Comparison of ENCODE assay signal across 8 cellular contexts in the genomic region with DNA sequence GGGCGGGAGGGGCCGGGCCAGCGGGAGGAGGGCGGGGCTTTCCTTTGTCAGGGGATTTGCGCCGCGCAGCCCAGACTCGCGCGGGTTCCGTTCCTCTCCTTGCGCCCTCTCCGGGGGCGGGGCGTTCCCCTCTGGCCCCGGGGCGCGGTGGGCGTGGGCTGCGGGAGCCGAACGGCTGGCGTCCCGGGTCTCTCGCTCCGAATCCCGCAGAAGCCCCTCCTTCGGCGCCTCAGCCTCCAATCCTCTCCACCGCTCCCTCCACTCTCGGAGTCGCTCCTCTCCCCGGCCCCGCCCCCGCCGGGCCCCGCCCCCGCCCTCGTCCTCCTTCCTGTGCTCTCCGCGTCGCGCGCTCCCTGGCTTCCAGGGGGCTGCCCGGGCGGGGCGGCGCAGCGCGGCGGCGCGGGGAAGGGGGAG.
A peak's percentile ranks its signal among the peaks of the same experiment; 100 is the strongest.
DNase-seq lines count a peak whose midpoint lies in the region; ATAC-seq and TF ChIP-seq lines count a peak whose summit lies in the region.

No MANE protein-coding gene starts in this region.

- H3K27ac ChIP-seq in DND-41 (ENCODE audit: low read length) = peak overlapping the region; percentile 85
- H3K27ac ChIP-seq in neural cell (ENCODE audit: low read length) = peak overlapping the region; percentile 79

- no peak for TF ChIP-seq EP300 in neural cell (conservative IDR thresholded peaks at IDR 0.05; ENCODE audit: poor library complexity, severe bottlenecking)

- peak overlapping the region; percentile 67 to 91 for H3K4me3 Mint-ChIP-seq in stimulated activated naive CD8-positive, alpha-beta T cell treated with anti-CD3 and anti-CD28 coated beads, Interleukin-15, amount 100 ng/mL, for 72 hours

- H3K4me3 ChIP-seq in DND-41 (ENCODE audit: low read depth in 1 of 2, low read length in 2 of 2) (peak overlapping the region; percentile 70 to 72; a peak in 3 of 4 replicates), H7 (ENCODE audit: insufficient read depth, low read depth, low read length) (peak overlapping the region; percentile 82), fibroblast of villous mesenchyme (ENCODE audit: low read depth, low read length) (peak overlapping the region; percentile 67), neural cell (ENCODE audit: low read length) (peak overlapping the region; percentile 89)

- H3K9me3 ChIP-seq in DND-41 (ENCODE audit: insufficient read depth, low read length, severe bottlenecking) = no peaks in the 10 kb centered on the region
- H3K9me3 ChIP-seq in neural cell (ENCODE audit: low read length) = no peaks in the 10 kb centered on the region

- peak overlapping the region; percentile 96 for H3K9ac ChIP-seq in DND-41 (ENCODE audit: low read depth, low read length)
- peak overlapping the region; percentile 79 for H3K9ac ChIP-seq in neural cell (ENCODE audit: low read length)

- H3K4me1 Mint-ChIP-seq in stimulated activated naive CD8-positive, alpha-beta T cell treated with anti-CD3 and anti-CD28 coated beads, Interleukin-15, amount 100 ng/mL, for 72 hours = peaks cover 69% of the 10 kb centered on the region

- H2AFZ ChIP-seq in DND-41 (ENCODE audit: low read depth, low read length) = peak overlapping the region; percentile 94
- peak overlapping the region; percentile 2 for H2AFZ ChIP-seq in neural cell (ENCODE audit: low read depth, low read length)

- H3K27me3 ChIP-seq in DND-41 (ENCODE audit: insufficient read depth, low read length, poor library complexity) (no peaks in the 10 kb centered on the region), H7 (ENCODE audit: control insufficient read depth, insufficient read depth, low read length) (no peaks in the 10 kb centered on the region), neural cell (ENCODE audit: insufficient read depth, low read depth, low read length) (no peaks in the 10 kb centered on the region)

- no peak overlapping the region for H3K27ac Mint-ChIP-seq in stimulated activated naive CD8-positive, alpha-beta T cell treated with anti-CD3 and anti-CD28 coated beads, Interleukin-15, amount 100 ng/mL, for 72 hours

- peak overlapping the region; percentile 97 for H3K4me2 ChIP-seq in DND-41 (ENCODE audit: insufficient read depth, low read length)
- H3K4me2 ChIP-seq in neural cell (ENCODE audit: low read length) = no peak overlapping the region

- no peak for TF ChIP-seq CTCF in DND-41 (IDR thresholded peaks at IDR 0.05; ENCODE audit: borderline replicate concordance, extremely low read depth, low read length, poor library complexity, severe bottlenecking)
- TF ChIP-seq CTCF in fibroblast of villous mesenchyme (IDR thresholded peaks at IDR 0.05; ENCODE audit: insufficient read depth, low read depth, low read length) = no peak
- no peak for TF ChIP-seq CTCF in neural cell (IDR thresholded peaks at IDR 0.05; ENCODE audit: poor library complexity, severe bottlenecking)

- peak; percentile 97 for DNase-seq in DND-41
- DNase-seq in H7 = peak; percentile 99
- DNase-seq in M059J (ENCODE audit: low read depth) = peak; percentile 97
- DNase-seq in SHP77 (lab: John Stamatoyannopoulos, UW) = peak; percentile 89 to 93
- DNase-seq in activated gamma-delta T cell (lab: John Stamatoyannopoulos, UW) = peak; percentile 79
- DNase-seq in fibroblast of villous mesenchyme (ENCODE audit: low read depth) = peak; percentile 96
- peak; percentile 76 to 79 for DNase-seq in stimulated activated naive CD8-positive, alpha-beta T cell treated with anti-CD3 and anti-CD28 coated beads, Interleukin-15, amount 100 ng/mL, for 72 hours

- H3K79me2 ChIP-seq in DND-41 (ENCODE audit: insufficient read depth, low read length) (peaks cover 49% of the 10 kb centered on the region), neural cell (replicated peaks; ENCODE audit: insufficient read depth, low read length) (peaks cover 35% of the 10 kb centered on the region)

- peaks cover 32% of the 10 kb centered on the region for H4K20me1 ChIP-seq in DND-41 (ENCODE audit: insufficient read depth, low read length)
- peaks cover 19% of the 10 kb centered on the region for H4K20me1 ChIP-seq in neural cell (ENCODE audit: insufficient read depth)

- H3K9me2 ChIP-seq in neural cell (ENCODE audit: insufficient read depth, low read length) = no peaks in the 10 kb centered on the region

- peak; percentile 88 for ATAC-seq in DND-41 (ENCODE audit: insufficient read depth, low read depth)
- peak; percentile 87 for ATAC-seq in stimulated activated naive CD8-positive, alpha-beta T cell treated with anti-CD3 and anti-CD28 coated beads, Interleukin-15, amount 100 ng/mL, for 72 hours

- H3K36me3 ChIP-seq in DND-41 (ENCODE audit: insufficient read depth, low read length) = peaks cover 29% of the 10 kb centered on the region
- peaks cover 5% of the 10 kb centered on the region for H3K36me3 ChIP-seq in H7 (replicated peaks; ENCODE audit: control insufficient read depth, insufficient read depth, low read length)
- H3K36me3 ChIP-seq in neural cell (ENCODE audit: insufficient read depth, low read length) = no peaks in the 10 kb centered on the region

- H3F3A ChIP-seq in neural cell (ENCODE audit: insufficient read depth, low read length, poor library complexity, severe bottlenecking) = peaks cover 8% of the 10 kb centered on the region

- H3K9me3 Mint-ChIP-seq in stimulated activated naive CD8-positive, alpha-beta T cell treated with anti-CD3 and anti-CD28 coated beads, Interleukin-15, amount 100 ng/mL, for 72 hours = no peaks in the 10 kb centered on the region

- no peaks in the 10 kb centered on the region for H3K27me3 Mint-ChIP-seq in stimulated activated naive CD8-positive, alpha-beta T cell treated with anti-CD3 and anti-CD28 coated beads, Interleukin-15, amount 100 ng/mL, for 72 hours

- peaks cover 50% of the 10 kb centered on the region for H3K4me1 ChIP-seq in DND-41 (ENCODE audit: insufficient read depth, low read length)

- TF ChIP-seq RAD21 in neural cell (conservative IDR thresholded peaks at IDR 0.05) = no peak

TF ChIP-seq in neural cell, 6 proteins besides CTCF, POLR2A, EP300 and RAD21:
- TF ChIP-seq SMC3 (conservative IDR thresholded peaks at IDR 0.05; ENCODE audit: poor library complexity) = no peak
- TF ChIP-seq POLR2AphosphoS5 (IDR thresholded peaks at IDR 0.05) = peak; percentile 45

Comparison
In these comparisons a context has a peak if more than half of its experiments do, and no peak if none do; other contexts are left out.
1. Peak in every context shown above with its lines: DNase-seq, ATAC-seq, H3K4me3 ChIP-seq and H3K27ac ChIP-seq.